Comparison of ENCODE assay signal across 16 cellular contexts in genomic region chr4:48706741-48707140, GRCh38.
DNase-seq lines count a peak whose midpoint lies in the region; ATAC-seq, FAIRE-seq and TF ChIP-seq lines count a peak whose summit lies in the region.
"Had no signal": no experiment of that assay in that cellular context is flagged by ENCODE, and none has a peak within 500 bp of the region (broad histone marks: within the 10 kb centered on the region; RNA-seq: fewer than 3 reads in every experiment).

No MANE protein-coding gene starts in this region.

- intact Hi-C loops in HepG2 (cut with micrococcal nuclease; ENCODE audit: unreplicated experiment), result no loop called here
- intact Hi-C loops in right lobe of liver (cut with DNase I), result no loop called here
- intact Hi-C loops in HCT116 (cut with micrococcal nuclease), result no loop called here
- intact Hi-C loops in dorsolateral prefrontal cortex (cut with DNase I), result no loop called here

- CTCF ChIA-PET in HepG2 (lab: Yijun Ruan, JAX; ENCODE audit: low intra/inter-chr PET ratio, low total read pairs), result no interaction called here
- CTCF ChIA-PET in HCT116 (lab: Charles Lee), result no interaction called here

- TF ChIP-seq RAD21 in HepG2 (CRISPR knock-in tag; IDR thresholded peaks at IDR 0.05), result no peak
- no peak for TF ChIP-seq RAD21 in HCT116 (IDR thresholded peaks at IDR 0.05; ENCODE audit: low read depth)

- ATAC-seq in HepG2, result peak; percentile 41; the same call in 1 of the 3 replicates
- no peak for ATAC-seq in right lobe of liver
- ATAC-seq in HCT116, result no peak
- ATAC-seq: Right ventricle myocardium inferior had no signal

- H3K4me3 ChIP-seq in HepG2 (replicated peaks in 1 of 3; ENCODE audit: insufficient read depth in 1 of 3, low read depth in 2 of 3, low read length in 3 of 3) (no peak overlapping the region), right lobe of liver (no peak overlapping the region), HCT116 (replicated peaks in 1 of 2; ENCODE audit: low read depth in 1 of 2, low read length in 2 of 2) (no peak overlapping the region), dorsolateral prefrontal cortex (no peak overlapping the region)
- H3K4me3 ChIP-seq: BLaER1 treated with 17β-estradiol and CSF1 and Interleukin-3, amounts not matched to agents 10 nM and 100 nM; hepatocyte had no signal

- TF ChIP-seq POLR2A in HepG2 (IDR thresholded peaks at IDR 0.05; ENCODE audit: insufficient read depth in 1 of 2, low read depth in 2 of 2, low read length in 2 of 2), result no peak
- TF ChIP-seq POLR2A in right lobe of liver (IDR thresholded peaks at IDR 0.05), result no peak
- TF ChIP-seq POLR2A in HCT116 (IDR thresholded peaks at IDR 0.05; ENCODE audit: borderline replicate concordance, extremely low read depth, insufficient read depth, insufficient read length), result no peak

- H3K79me2 ChIP-seq in HepG2 (ENCODE audit: insufficient read depth, low read length) (peaks cover 2% of the 10 kb centered on the region), HCT116 (ENCODE audit: insufficient read depth, low read length) (peaks cover 10% of the 10 kb centered on the region)

- no peak overlapping the region for H2AFZ ChIP-seq in HepG2 (ENCODE audit: low read length)
- no peak overlapping the region for H2AFZ ChIP-seq in HCT116 (ENCODE audit: low read depth, low read length, poor library complexity, severe bottlenecking)
- H2AFZ ChIP-seq: hepatocyte had no signal

- H3K4me2 ChIP-seq in HepG2 (ENCODE audit: low read depth, low read length) (no peak overlapping the region), HCT116 (ENCODE audit: low read length) (no peak overlapping the region)
- H3K4me2 ChIP-seq: BLaER1 treated with 17β-estradiol and CSF1 and Interleukin-3, amounts not matched to agents 10 nM and 100 nM; hepatocyte had no signal

- BruUV-seq in HepG2 (replicated peaks; lab: Mats Ljungman, UMichigan), result no TSS peak
- BruUV-seq in HCT116 (replicated peaks; lab: Mats Ljungman, UMichigan), result TSS peak; percentile 5

- in situ Hi-C loops in HepG2 (cut with HindIII; ENCODE audit: extremely low pct_ligation_motif_present, low pct_unique_long_range_greater_than_20kb), result no loop called here

- DNase-seq in HepG2 (ENCODE audit: low spot score) (peak; percentile 23), right lobe of liver (no peak), HCT116 (ENCODE audit: low read depth, low spot score) (no peak), glomerular visceral epithelial cell (ENCODE audit: extremely low spot score) (peak; percentile 63), NCI-H524 treated with DMSO at 0.1 percent for 48 hours (lab: John Stamatoyannopoulos, UW) (no peak), frontal cortex (ENCODE audit: low spot score in 2 of 2) (no peak), dorsolateral prefrontal cortex (no peak)
- DNase-seq: DND-41; effector CD4-positive, alpha-beta T cell; NCI-H1092; NCI-H2171 treated with DMSO at 0.1 percent for 48 hours; stimulated activated CD4-positive, alpha-beta T cell treated with anti-CD3 and anti-CD28 coated beads, Interleukin-2, amount 100 ng/mL, for 48 hours had no signal

- 0 out of 5 replicates have a peak, but pooled peaks cover 0 to 2% of the 10 kb centered on the region in 2 experiments for H3K36me3 ChIP-seq in HepG2 (replicated peaks in 1 of 2; ENCODE audit: control insufficient read depth in 1 of 2, insufficient read depth in 2 of 2, low read length in 2 of 2)
- peaks cover 0 to 10% (median 0%) of the 10 kb centered on the region in 4 donors for H3K36me3 ChIP-seq in right lobe of liver
- no peaks in the 10 kb centered on the region for H3K36me3 ChIP-seq in HCT116 (ENCODE audit: control insufficient read depth in 1 of 2, insufficient read depth in 2 of 2, low read length in 2 of 2)

- POLR2A ChIA-PET in HepG2 (lab: Yijun Ruan, JAX), result no interaction called here
- POLR2A ChIA-PET in HCT116 (lab: Charles Lee), result no interaction called here

- no peaks in the 10 kb centered on the region for H3K9me3 ChIP-seq in HepG2 (ENCODE audit: low read length)
- no peaks in the 10 kb centered on the region for H3K9me3 ChIP-seq in right lobe of liver
- H3K9me3 ChIP-seq in HCT116 (ENCODE audit: control insufficient read depth in 1 of 2, insufficient read depth in 1 of 2, low read depth in 1 of 2, low read length in 2 of 2), result no peaks in the 10 kb centered on the region

- H3K4me1 ChIP-seq in HepG2 (ENCODE audit: insufficient read depth, low read length) (peaks cover 8% of the 10 kb centered on the region), right lobe of liver (no peaks in the 10 kb centered on the region), HCT116 (ENCODE audit: control insufficient read depth in 1 of 2, insufficient read depth in 2 of 2, low read length in 2 of 2) (no peaks in the 10 kb centered on the region)

- TF ChIP-seq CTCF in HepG2 (CRISPR knock-in tag; IDR thresholded peaks at IDR 0.05), result no peak
- no peak for TF ChIP-seq CTCF in right lobe of liver (IDR thresholded peaks at IDR 0.05)
- no peak for TF ChIP-seq CTCF in HCT116 (IDR thresholded peaks at IDR 0.05 in 2 of 3, conservative IDR thresholded peaks at IDR 0.05 in 1 of 3; ENCODE audit: borderline replicate concordance in 1 of 3, insufficient read depth in 1 of 3, low read depth in 2 of 3, low read length in 2 of 3)
- TF ChIP-seq CTCF in dorsolateral prefrontal cortex (IDR thresholded peaks at IDR 0.05 in 54 of 56, conservative IDR thresholded peaks at IDR 0.05 in 2 of 56; ENCODE audit: low read depth in 1 of 56, partially characterized antibody in 56 of 56), result no peak

- TF ChIP-seq EP300 in HepG2 (IDR thresholded peaks at IDR 0.05; ENCODE audit: low read depth in 2 of 2, low read length in 2 of 2) (no peak), HepG2 (CRISPR knock-in tag; IDR thresholded peaks at IDR 0.05; ENCODE audit: borderline replicate concordance) (no peak)

- no peaks in the 10 kb centered on the region for H3K27me3 ChIP-seq in HepG2 (ENCODE audit: control insufficient read depth in 1 of 2, insufficient read depth in 2 of 2, low read length in 2 of 2)
- H3K27me3 ChIP-seq in right lobe of liver, result no peaks in the 10 kb centered on the region
- H3K27me3 ChIP-seq in HCT116 (ENCODE audit: insufficient read depth, low read length), result no peaks in the 10 kb centered on the region
- no peaks in the 10 kb centered on the region for H3K27me3 ChIP-seq in dorsolateral prefrontal cortex
- H3K27me3 ChIP-seq: BLaER1 treated with 17β-estradiol and CSF1 and Interleukin-3, amounts not matched to agents 10 nM and 100 nM; hepatocyte had no signal

- FAIRE-seq in HepG2 (lab: Jason Lieb, UNC), result no peak
- no peak for FAIRE-seq in frontal cortex (lab: Jason Lieb, UNC)
- FAIRE-seq: keratinocyte had no signal

- no peak overlapping the region for H3K27ac ChIP-seq in HepG2 (ENCODE audit: extremely low read length, insufficient read depth, low read length)
- no peak overlapping the region for H3K27ac ChIP-seq in right lobe of liver
- no peak overlapping the region for H3K27ac ChIP-seq in HCT116 (ENCODE audit: low read depth, low read length)
- H3K27ac ChIP-seq in dorsolateral prefrontal cortex, result peak overlapping the region in 15 of 59 donors; percentile 3 to 60 (median 21)
- H3K27ac ChIP-seq: BLaER1 treated with 17β-estradiol and CSF1 and Interleukin-3, amounts not matched to agents 10 nM and 100 nM; hepatocyte had no signal

- H4K20me1 ChIP-seq in HepG2 (ENCODE audit: insufficient read depth, low read length) (no peaks in the 10 kb centered on the region), HCT116 (ENCODE audit: insufficient read depth) (no peaks in the 10 kb centered on the region)

- RAD21 ChIA-PET in HCT116 (lab: Charles Lee; ENCODE audit: low non-redundant PET in 1 of 2, low total read pairs in 2 of 2, uncharacterized antibody in 2 of 2, unreplicated experiment in 2 of 2), result no interaction called here

- H3K9ac ChIP-seq in HepG2 (ENCODE audit: insufficient read depth, low read depth, low read length) (no peak overlapping the region), HCT116 (ENCODE audit: low read length) (no peak overlapping the region)
- H3K9ac ChIP-seq: BLaER1 treated with 17β-estradiol and CSF1 and Interleukin-3, amounts not matched to agents 10 nM and 100 nM had no signal

- no peaks in the 10 kb centered on the region for H3K9me2 ChIP-seq in HCT116 (ENCODE audit: insufficient read depth)

TF ChIP-seq in HepG2, 621 proteins besides CTCF, POLR2A, EP300 and RAD21:
- TF ChIP-seq ZNF777 (CRISPR knock-in tag; IDR thresholded peaks at IDR 0.05) (no peak), ZNF225 (CRISPR knock-in tag; IDR thresholded peaks at IDR 0.05) (no peak), KLF13 (CRISPR knock-in tag; IDR thresholded peaks at IDR 0.05) (no peak), MAFG (CRISPR knock-in tag; IDR thresholded peaks at IDR 0.05) (no peak), CREBL2 (CRISPR knock-in tag; IDR thresholded peaks at IDR 0.05; ENCODE audit: borderline replicate concordance) (no peak), FOSL1 (CRISPR knock-in tag; IDR thresholded peaks at IDR 0.05; ENCODE audit: borderline replicate concordance) (no peak), ZFP41 (CRISPR knock-in tag; IDR thresholded peaks at IDR 0.05; ENCODE audit: borderline replicate concordance) (no peak), ZC3H13 (CRISPR knock-in tag; IDR thresholded peaks at IDR 0.05) (no peak)

TF ChIP-seq in HCT116, 20 proteins besides CTCF, POLR2A, EP300 and RAD21:
- TF ChIP-seq EGR1 (IDR thresholded peaks at IDR 0.05; ENCODE audit: low read depth) (no peak), EZH2phosphoT487 (IDR thresholded peaks at IDR 0.05; ENCODE audit: borderline replicate concordance) (no peak), TCF7L2 (IDR thresholded peaks at IDR 0.05; ENCODE audit: borderline replicate concordance, extremely low read depth, insufficient read depth, insufficient read length) (no peak), CBX3 (IDR thresholded peaks at IDR 0.05; ENCODE audit: low read depth) (no peak), SIN3A (IDR thresholded peaks at IDR 0.05; ENCODE audit: low read depth) (no peak)
- TF ChIP-seq, protein P1, sequence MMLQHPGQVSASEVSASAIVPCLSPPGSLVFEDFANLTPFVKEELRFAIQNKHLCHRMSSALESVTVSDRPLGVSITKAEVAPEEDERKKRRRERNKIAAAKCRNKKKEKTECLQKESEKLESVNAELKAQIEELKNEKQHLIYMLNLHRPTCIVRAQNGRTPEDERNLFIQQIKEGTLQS (IDR thresholded peaks at IDR 0.05), result no peak

Comparison
In these comparisons a context has a peak if more than half of its experiments do, and no peak if none do; other contexts are left out.
1. DNase-seq: peak in HepG2 (single experiment) and glomerular visceral epithelial cell (single experiment); none in right lobe of liver (0 of 3), HCT116 (single experiment), NCI-H524 treated with DMSO at 0.1 percent for 48 hours (single experiment), frontal cortex (0 of 2) and dorsolateral prefrontal cortex (0 of 10).